In genomic region chrX:45697591-45697990, GRCh38 we compare ENCODE assay signal across 1 cellular context.
TF ChIP-seq lines count a peak whose summit lies in the region.

No MANE protein-coding gene starts in this region.

TF ChIP-seq in SK-N-SH, 30 proteins besides CTCF, POLR2A, EP300 and RAD21 (continued from another document):
- TF ChIP-seq, protein P1, sequence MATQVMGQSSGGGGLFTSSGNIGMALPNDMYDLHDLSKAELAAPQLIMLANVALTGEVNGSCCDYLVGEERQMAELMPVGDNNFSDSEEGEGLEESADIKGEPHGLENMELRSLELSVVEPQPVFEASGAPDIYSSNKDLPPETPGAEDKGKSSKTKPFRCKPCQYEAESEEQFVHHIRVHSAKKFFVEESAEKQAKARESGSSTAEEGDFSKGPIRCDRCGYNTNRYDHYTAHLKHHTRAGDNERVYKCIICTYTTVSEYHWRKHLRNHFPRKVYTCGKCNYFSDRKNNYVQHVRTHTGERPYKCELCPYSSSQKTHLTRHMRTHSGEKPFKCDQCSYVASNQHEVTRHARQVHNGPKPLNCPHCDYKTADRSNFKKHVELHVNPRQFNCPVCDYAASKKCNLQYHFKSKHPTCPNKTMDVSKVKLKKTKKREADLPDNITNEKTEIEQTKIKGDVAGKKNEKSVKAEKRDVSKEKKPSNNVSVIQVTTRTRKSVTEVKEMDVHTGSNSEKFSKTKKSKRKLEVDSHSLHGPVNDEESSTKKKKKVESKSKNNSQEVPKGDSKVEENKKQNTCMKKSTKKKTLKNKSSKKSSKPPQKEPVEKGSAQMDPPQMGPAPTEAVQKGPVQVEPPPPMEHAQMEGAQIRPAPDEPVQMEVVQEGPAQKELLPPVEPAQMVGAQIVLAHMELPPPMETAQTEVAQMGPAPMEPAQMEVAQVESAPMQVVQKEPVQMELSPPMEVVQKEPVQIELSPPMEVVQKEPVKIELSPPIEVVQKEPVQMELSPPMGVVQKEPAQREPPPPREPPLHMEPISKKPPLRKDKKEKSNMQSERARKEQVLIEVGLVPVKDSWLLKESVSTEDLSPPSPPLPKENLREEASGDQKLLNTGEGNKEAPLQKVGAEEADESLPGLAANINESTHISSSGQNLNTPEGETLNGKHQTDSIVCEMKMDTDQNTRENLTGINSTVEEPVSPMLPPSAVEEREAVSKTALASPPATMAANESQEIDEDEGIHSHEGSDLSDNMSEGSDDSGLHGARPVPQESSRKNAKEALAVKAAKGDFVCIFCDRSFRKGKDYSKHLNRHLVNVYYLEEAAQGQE (IDR thresholded peaks at IDR 0.05; ENCODE audit: low read depth, low read length), result 0 out of 2 replicates have a peak, but pooled peaks have one; percentile 31
- TF ChIP-seq SIN3A (IDR thresholded peaks at IDR 0.05; ENCODE audit: borderline replicate concordance, low read depth, low read length) (no peak), MEF2A (IDR thresholded peaks at IDR 0.05; ENCODE audit: borderline replicate concordance, low read depth) (peak; percentile 48; the same call in 1 of the 2 replicates), MAX (IDR thresholded peaks at IDR 0.05; ENCODE audit: low read depth) (peak; percentile 65; the same call in 1 of the 2 replicates), TAF1 (IDR thresholded peaks at IDR 0.05; ENCODE audit: borderline replicate concordance, low read depth, low read length) (peak; percentile 46; the same call in 1 of the 2 replicates), ELF1 (IDR thresholded peaks at IDR 0.05) (peak; percentile 29; the same call in 1 of the 2 replicates), JUND (IDR thresholded peaks at IDR 0.05) (peak; percentile 93), USF1 (IDR thresholded peaks at IDR 0.05; ENCODE audit: borderline replicate concordance, low read depth) (no peak), TEAD4 (IDR thresholded peaks at IDR 0.05; ENCODE audit: borderline replicate concordance, insufficient read depth) (peak; percentile 78), ZBTB33 (IDR thresholded peaks at IDR 0.05; ENCODE audit: borderline replicate concordance, low read depth) (peak; percentile 54; the same call in 1 of the 2 replicates), GATA2 (CRISPR knock-in tag; IDR thresholded peaks at IDR 0.05) (no peak), RXRA (IDR thresholded peaks at IDR 0.05; ENCODE audit: borderline replicate concordance, low read depth) (no peak), GABPA (IDR thresholded peaks at IDR 0.05; ENCODE audit: low read depth) (peak; percentile 36), POLR2AphosphoS5 (IDR thresholded peaks at IDR 0.05; ENCODE audit: low read depth, low read length) (peak; percentile 43; the same call in 1 of the 2 replicates)
